9 cellular contexts compared by ENCODE assay signal in genomic region chr2:74333175-74333574, GRCh38. TPM values are rescaled to one million over a fixed set of nuclear protein-coding genes. Genes with fewer than 3 reads are reported as not detected.
DNase-seq lines count a peak whose midpoint lies in the region; ATAC-seq, FAIRE-seq and TF ChIP-seq lines count a peak whose summit lies in the region.
"Had no signal": no experiment of that assay in that cellular context is flagged by ENCODE, and none has a peak within 500 bp of the region (broad histone marks: within the 10 kb centered on the region; RNA-seq: fewer than 3 reads in every experiment).

No MANE protein-coding gene starts in this region.

- no peaks in the 10 kb centered on the region for H3K36me3 ChIP-seq in keratinocyte (ENCODE audit: control insufficient read depth in 2 of 2, extremely low read depth in 1 of 2, insufficient read depth in 2 of 2, low read length in 2 of 2)

- no peaks in the 10 kb centered on the region for H4K20me1 ChIP-seq in keratinocyte (ENCODE audit: control insufficient read depth, extremely low read depth, insufficient read depth, low read length)

- H3K9me1 ChIP-seq in keratinocyte (ENCODE audit: control insufficient read depth, extremely low read depth, insufficient read depth, low read length), result no peaks in the 10 kb centered on the region

- no peaks in the 10 kb centered on the region for H3K79me2 ChIP-seq in keratinocyte (ENCODE audit: control insufficient read depth, insufficient read depth, low read length)

- no peak overlapping the region for H2AFZ ChIP-seq in keratinocyte (ENCODE audit: control insufficient read depth, low read length)

- H3K9ac ChIP-seq in keratinocyte (ENCODE audit: control insufficient read depth, extremely low read depth, insufficient read depth, low read length), result no peak overlapping the region

- no peak overlapping the region for H3K4me2 ChIP-seq in keratinocyte (ENCODE audit: control insufficient read depth, extremely low read depth, insufficient read depth, low read depth, low read length)

- ATAC-seq in omental fat pad (ENCODE audit: low FRiP score), result no peak

- no peak overlapping the region for H3K27ac ChIP-seq in VCaP
- no peak overlapping the region for H3K27ac ChIP-seq in keratinocyte (ENCODE audit: control insufficient read depth, insufficient read depth, low read length)
- H3K27ac ChIP-seq: skin epidermis had no signal

- no peaks in the 10 kb centered on the region for H3K4me1 ChIP-seq in keratinocyte (ENCODE audit: control insufficient read depth, extremely low read depth, insufficient read depth, low read length)

- H3K9me3 ChIP-seq in keratinocyte (ENCODE audit: control insufficient read depth, low read depth, low read length), result no peaks in the 10 kb centered on the region

- peaks cover under 1% of the 10 kb centered on the region for H3K27me3 ChIP-seq in keratinocyte (ENCODE audit: control insufficient read depth, extremely low read depth, insufficient read depth, low read length)

- no peak overlapping the region for H3K4me3 ChIP-seq in keratinocyte (ENCODE audit: control insufficient read depth in 2 of 3, extremely low read depth in 1 of 3, insufficient read depth in 2 of 3, low read depth in 1 of 3, low read length in 3 of 3)
- H3K4me3 ChIP-seq: skin epidermis had no signal

- TF ChIP-seq CTCF in LNCAP (IDR thresholded peaks at IDR 0.05) (peak; percentile 42; the same call in 1 of the 2 replicates), VCaP (conservative IDR thresholded peaks at IDR 0.05) (peak; percentile 43), keratinocyte (optimal IDR thresholded peaks at IDR 0.05 in 1 of 3, IDR thresholded peaks at IDR 0.05 in 1 of 3, conservative IDR thresholded peaks at IDR 0.05 in 1 of 3; ENCODE audit: extremely low read depth in 1 of 3, insufficient read depth in 2 of 3, low read length in 3 of 3) (peak; percentile 40 to 70 (median 59)), omental fat pad (IDR thresholded peaks at IDR 0.05) (no peak)

- dilution Hi-C loops in keratinocyte (cut with MboI; ENCODE audit: extremely low pct_ligation_motif_present, low sequenced_read_pairs), result no loop called here

- DNase-seq in NCI-H446 (lab: John Stamatoyannopoulos, UW), result peak; percentile 10 to 15
- no peak for DNase-seq in NCI-H446 treated with DMSO at 0.1 percent for 48 hours (lab: John Stamatoyannopoulos, UW)
- DNase-seq in keratinocyte (ENCODE audit: low read depth, low spot score), result no peak
- DNase-seq in omental fat pad (ENCODE audit: low spot score), result no peak
- DNase-seq in GOT3 (lab: John Stamatoyannopoulos, UW), result no peak
- DNase-seq in Ammon's horn (ENCODE audit: low spot score), result no peak

- no peak for FAIRE-seq in keratinocyte (lab: Jason Lieb, UNC)

RNA-seq across cellular contexts. Expression of gene SLC4A5, which starts 10.0 kb away (rescaled TPM):
- 0.08 to 0.45 TPM (median 0.22 TPM) in 3 replicates for polyA plus RNA-seq in keratinocyte
- polyA plus RNA-seq in keratinocyte (2011; ENCODE audit: low read depth), result 0.26 TPM
- polyA plus RNA-seq in keratinocyte (2011; cell fraction: cytosol; rRNA removed), result 0.17 and 0.22 TPM in 2 replicates
- 1.3 and 1.8 TPM in 2 replicates for polyA plus RNA-seq in keratinocyte (2011; cell fraction: nucleus; rRNA removed)
- polyA plus RNA-seq in keratinocyte (2012; ENCODE audit: low replicate concordance), result 0.25 and 1.3 TPM in 2 replicates
- polyA minus RNA-seq in keratinocyte, result 0.35 to 1.6 TPM (median 0.43 TPM) in 3 replicates
- not detected for polyA minus RNA-seq in keratinocyte (2011; cell fraction: cytosol; rRNA and poly(A)+ RNA removed)
- 0.53 and 0.93 TPM in 2 replicates for polyA minus RNA-seq in keratinocyte (2011; cell fraction: nucleus; rRNA and poly(A)+ RNA removed)
- total RNA-seq in omental fat pad, result 1 to 10 TPM; 1.2 to 3.0 (median 1.6) TPM

RNA-seq across cellular contexts. Expression of gene DCTN1, which starts 46.9 kb away (rescaled TPM):
- polyA plus RNA-seq in keratinocyte, result 110 to 137 TPM (median 119 TPM) in 3 replicates
- 162 TPM for polyA plus RNA-seq in keratinocyte (2011; ENCODE audit: low read depth)
- 91.3 and 130 TPM in 2 replicates for polyA plus RNA-seq in keratinocyte (2011; cell fraction: cytosol; rRNA removed)
- polyA plus RNA-seq in keratinocyte (2011; cell fraction: nucleus; rRNA removed), result 171 and 192 TPM in 2 replicates
- polyA plus RNA-seq in keratinocyte (2012; ENCODE audit: low replicate concordance), result 72.4 and 183 TPM in 2 replicates
- polyA minus RNA-seq in keratinocyte, result 237 to 511 TPM (median 326 TPM) in 3 replicates
- polyA minus RNA-seq in keratinocyte (2011; cell fraction: cytosol; rRNA and poly(A)+ RNA removed), result 172 TPM
- polyA minus RNA-seq in keratinocyte (2011; cell fraction: nucleus; rRNA and poly(A)+ RNA removed), result 132 and 192 TPM in 2 replicates
- total RNA-seq in omental fat pad, result 100 to 1,000 TPM in 3 of 4 donors, 10 to 100 TPM in 1; 83.1 to 122 (median 114) TPM

Comparison
In these comparisons a context has a peak if more than half of its experiments do, and no peak if none do; other contexts are left out.
1. DNase-seq: peak in NCI-H446 (2 of 2); none in NCI-H446 treated with DMSO at 0.1 percent for 48 hours (single experiment), keratinocyte (single experiment), omental fat pad (single experiment), GOT3 (single experiment) and Ammon's horn (single experiment).
2. CTCF ChIP-seq: peak in LNCAP (single experiment), VCaP (single experiment) and keratinocyte (3 of 3); none in omental fat pad (0 of 3).